8 cellular contexts compared by ENCODE assay signal in genomic region chr2:207133862-207134519, GRCh38. TPM values are rescaled to one million over a fixed set of nuclear protein-coding genes. Genes with fewer than 3 reads are reported as not detected.
A peak's percentile ranks its signal among the peaks of the same experiment; 100 is the strongest.
DNase-seq lines count a peak whose midpoint lies in the region; ATAC-seq and FAIRE-seq lines count a peak whose summit lies in the region.

No MANE protein-coding gene starts in this region.

- H3K9me3 Mint-ChIP-seq in naive B cell: no peaks in the 10 kb centered on the region
- no peaks in the 10 kb centered on the region for H3K9me3 Mint-ChIP-seq in activated naive CD4-positive, alpha-beta T cell treated with anti-CD3 and anti-CD28 coated beads, Interleukin-2, amount 10 ng/mL, durations not matched to agents 7 days and 5 days

- in situ Hi-C loops in Caki2 (cut with HindIII; ENCODE audit: low pct_unique_long_range_greater_than_20kb, low sequenced_read_pairs): no loop called here

- CTCF ChIA-PET in activated naive CD4-positive, alpha-beta T cell treated with anti-CD3 and anti-CD28 coated beads, Interleukin-2, amount 10 ng/mL, durations not matched to agents 7 days and 5 days (lab: Charles Lee): interaction anchor here (0.7 to 1.2 kb wide), 2 partner anchors 9 to 18 kb away, joined by 3 to 4 read pairs; no protein-coding TSS in a partner anchor

- ATAC-seq in naive B cell (ENCODE audit: low read depth in 2 of 2): no peak
- no peak for ATAC-seq in HG03039 (IDR thresholded peaks at IDR 0.05; ENCODE audit: unreplicated experiment)
- ATAC-seq in HG02885 (IDR thresholded peaks at IDR 0.05; ENCODE audit: poor library complexity, unreplicated experiment): no peak

- H3K4me1 Mint-ChIP-seq in naive B cell: peaks cover 58 to 69% (median 61%) of the 10 kb centered on the region in 3 donors
- H3K4me1 Mint-ChIP-seq in activated naive CD4-positive, alpha-beta T cell treated with anti-CD3 and anti-CD28 coated beads, Interleukin-2, amount 10 ng/mL, durations not matched to agents 7 days and 5 days: peaks cover 70% of the 10 kb centered on the region

- peak overlapping the region in 5 of 6 donors; percentile 6 to 92 (median 40) for H3K27ac Mint-ChIP-seq in naive B cell
- H3K27ac Mint-ChIP-seq in activated naive CD4-positive, alpha-beta T cell treated with anti-CD3 and anti-CD28 coated beads, Interleukin-2, amount 10 ng/mL, durations not matched to agents 7 days and 5 days: no peak overlapping the region

- peak overlapping the region in 1 of 8 donors; percentile 71 for H3K4me3 Mint-ChIP-seq in naive B cell
- H3K4me3 Mint-ChIP-seq in activated naive CD4-positive, alpha-beta T cell treated with anti-CD3 and anti-CD28 coated beads, Interleukin-2, amount 10 ng/mL, durations not matched to agents 7 days and 5 days: no peak overlapping the region

- peaks cover under 1 to 23% of the 10 kb centered on the region in 2 donors for H3K36me3 Mint-ChIP-seq in naive B cell
- peaks cover 82% of the 10 kb centered on the region for H3K36me3 Mint-ChIP-seq in activated naive CD4-positive, alpha-beta T cell treated with anti-CD3 and anti-CD28 coated beads, Interleukin-2, amount 10 ng/mL, durations not matched to agents 7 days and 5 days

- DNase-seq in Caki2 (ENCODE audit: low read depth): peak; percentile 81
- peak; percentile 78 for DNase-seq in NCI-H226
- no peak for DNase-seq in naive B cell
- no peak for DNase-seq in NCI-H1930 (lab: John Stamatoyannopoulos, UW)
- DNase-seq in activated naive CD4-positive, alpha-beta T cell treated with anti-CD3 and anti-CD28 coated beads, Interleukin-2, amount 10 ng/mL, durations not matched to agents 7 days and 5 days: no peak

- FAIRE-seq in endometrium (lab: Jason Lieb, UNC): peak; percentile 83

- no peaks in the 10 kb centered on the region for H3K27me3 Mint-ChIP-seq in naive B cell
- H3K27me3 Mint-ChIP-seq in activated naive CD4-positive, alpha-beta T cell treated with anti-CD3 and anti-CD28 coated beads, Interleukin-2, amount 10 ng/mL, durations not matched to agents 7 days and 5 days: no peaks in the 10 kb centered on the region

RNA-seq across cellular contexts. Expression of gene KLF7, which starts 31.8 kb away (rescaled TPM):
- 5.5 and 8.1 TPM in 2 replicates for total RNA-seq in Caki2 (2014; rRNA removed; shearing (Covaris generic); ENCODE audit: low replicate concordance)
- polyA plus RNA-seq in naive B cell (ENCODE audit: low read depth in 6 of 6): 10 to 100 TPM; 14.2 to 25.1 (median 15.0) TPM

Comparison
In these comparisons a context has a peak if more than half of its experiments do, and no peak if none do; other contexts are left out.
1. DNase-seq: peak in Caki2 (single experiment) and NCI-H226 (single experiment); none in naive B cell (single experiment), NCI-H1930 (0 of 2) and activated naive CD4-positive, alpha-beta T cell treated with anti-CD3 and anti-CD28 coated beads, Interleukin-2, amount 10 ng/mL, durations not matched to agents 7 days and 5 days (single experiment).